ENCODE assay signal across 23 cellular contexts in genomic region chr3:10289785-10290355, GRCh38. TPM values are rescaled to one million over a fixed set of nuclear protein-coding genes. Genes with fewer than 3 reads are reported as not detected.
DNase-seq lines count a peak whose midpoint lies in the region; ATAC-seq and TF ChIP-seq lines count a peak whose summit lies in the region.
"Had no signal": no experiment of that assay in that cellular context is flagged by ENCODE, and none has a peak within 500 bp of the region (broad histone marks: within the 10 kb centered on the region; RNA-seq: fewer than 3 reads in every experiment).

No MANE protein-coding gene starts in this region.

- H3K4me3 ChIP-seq in upper lobe of right lung: no peak overlapping the region
- H3K4me3 ChIP-seq: esophagus muscularis mucosa, gastroesophageal sphincter, SJSA1 had no signal

- ATAC-seq in upper lobe of right lung: no peak
- ATAC-seq: effector memory CD8-positive, alpha-beta T cell; gastroesophageal sphincter had no signal

- peaks cover 28% of the 10 kb centered on the region for H3K36me3 ChIP-seq in upper lobe of right lung

- no peak overlapping the region for H3K27ac ChIP-seq in upper lobe of right lung
- H3K27ac ChIP-seq: brain microvascular endothelial cell, C4-2B, esophagus muscularis mucosa, gastroesophageal sphincter, SJSA1 had no signal

- CTCF ChIA-PET in activated naive CD4-positive, alpha-beta T cell treated with anti-CD3 and anti-CD28 coated beads, Interleukin-2, amount 10 ng/mL, durations not matched to agents 7 days and 5 days (lab: Charles Lee): interaction anchor here (0.6 kb wide), 1 partner anchor 76 kb away, joined by 4 read pairs; no protein-coding TSS in a partner anchor

- TF ChIP-seq CTCF in glutamatergic neuron (IDR thresholded peaks at IDR 0.05; ENCODE audit: partially characterized antibody, unreplicated experiment): no peak
- TF ChIP-seq CTCF in upper lobe of right lung (IDR thresholded peaks at IDR 0.05): no peak

- no peak overlapping the region for H3K27ac Mint-ChIP-seq in activated naive CD4-positive, alpha-beta T cell treated with anti-CD3 and anti-CD28 coated beads, Interleukin-2, amount 10 ng/mL, durations not matched to agents 7 days and 5 days
- no peak overlapping the region for H3K27ac Mint-ChIP-seq in glutamatergic neuron (ENCODE audit: unreplicated experiment)
- H3K27ac Mint-ChIP-seq: activated CD4-positive, alpha-beta T cell treated with anti-CD3 and anti-CD28 coated beads, Interleukin-2, amount 10 ng/mL, durations not matched to agents 7 days and 5 days had no signal

- H3K4me3 Mint-ChIP-seq in activated naive CD4-positive, alpha-beta T cell treated with anti-CD3 and anti-CD28 coated beads, Interleukin-2, amount 10 ng/mL, durations not matched to agents 7 days and 5 days: no peak overlapping the region
- no peak overlapping the region for H3K4me3 Mint-ChIP-seq in glutamatergic neuron (ENCODE audit: unreplicated experiment)
- H3K4me3 Mint-ChIP-seq: activated CD4-positive, alpha-beta T cell treated with anti-CD3 and anti-CD28 coated beads, Interleukin-2, amount 10 ng/mL, durations not matched to agents 7 days and 5 days; effector memory CD8-positive, alpha-beta T cell had no signal

- no peaks in the 10 kb centered on the region for H3K27me3 ChIP-seq in upper lobe of right lung
- H3K27me3 ChIP-seq: brain microvascular endothelial cell, esophagus muscularis mucosa, gastroesophageal sphincter, SJSA1 had no signal

- no peaks in the 10 kb centered on the region for H3K9me3 ChIP-seq in upper lobe of right lung
- H3K9me3 ChIP-seq: esophagus muscularis mucosa, gastroesophageal sphincter, SJSA1 had no signal

- H3K4me1 ChIP-seq in upper lobe of right lung: no peaks in the 10 kb centered on the region
- H3K4me1 ChIP-seq: gastroesophageal sphincter, SJSA1 had no signal

- DNase-seq in activated naive CD4-positive, alpha-beta T cell treated with anti-CD3 and anti-CD28 coated beads, Interleukin-2, amount 10 ng/mL, durations not matched to agents 7 days and 5 days: peak; percentile 13
- DNase-seq in activated naive CD4-positive, alpha-beta T cell treated with Interleukin-2 at 50 U/mL for 16 hours: no peak
- DNase-seq in NCI-H2171 treated with DMSO at 0.1 percent for 48 hours (lab: John Stamatoyannopoulos, UW) (peak; percentile 80), glutamatergic neuron (peak; percentile 37), upper lobe of right lung (peak; percentile 51), SHP77 (lab: John Stamatoyannopoulos, UW) (no peak), hippocampal formation (lab: John Stamatoyannopoulos, UW) (no peak), GOT3 (lab: John Stamatoyannopoulos, UW) (no peak)
- DNase-seq: activated CD4-positive, alpha-beta T cell treated with anti-CD3 and anti-CD28 coated beads, Interleukin-2, amount 10 ng/mL, durations not matched to agents 7 days and 5 days; brain microvascular endothelial cell; effector memory CD8-positive, alpha-beta T cell; Kasumi-1; NCI-H187 treated with DMSO at 0.1 percent for 48 hours; NCI-H446; occipital lobe; retina; trophoblast cell had no signal

- peaks cover 23% of the 10 kb centered on the region for H3K4me1 Mint-ChIP-seq in activated naive CD4-positive, alpha-beta T cell treated with anti-CD3 and anti-CD28 coated beads, Interleukin-2, amount 10 ng/mL, durations not matched to agents 7 days and 5 days
- peaks cover 6% of the 10 kb centered on the region for H3K4me1 Mint-ChIP-seq in glutamatergic neuron (ENCODE audit: low read depth, unreplicated experiment)

- H3K36me3 Mint-ChIP-seq in activated naive CD4-positive, alpha-beta T cell treated with anti-CD3 and anti-CD28 coated beads, Interleukin-2, amount 10 ng/mL, durations not matched to agents 7 days and 5 days: peaks cover 27% of the 10 kb centered on the region
- H3K36me3 Mint-ChIP-seq in glutamatergic neuron (ENCODE audit: unreplicated experiment): no peaks in the 10 kb centered on the region

- no peaks in the 10 kb centered on the region for H3K9me3 Mint-ChIP-seq in activated naive CD4-positive, alpha-beta T cell treated with anti-CD3 and anti-CD28 coated beads, Interleukin-2, amount 10 ng/mL, durations not matched to agents 7 days and 5 days
- peaks cover 4% of the 10 kb centered on the region for H3K9me3 Mint-ChIP-seq in glutamatergic neuron (ENCODE audit: unreplicated experiment)
- H3K9me3 Mint-ChIP-seq: activated CD4-positive, alpha-beta T cell treated with anti-CD3 and anti-CD28 coated beads, Interleukin-2, amount 10 ng/mL, durations not matched to agents 7 days and 5 days; effector memory CD8-positive, alpha-beta T cell had no signal

- H3K27me3 Mint-ChIP-seq in activated naive CD4-positive, alpha-beta T cell treated with anti-CD3 and anti-CD28 coated beads, Interleukin-2, amount 10 ng/mL, durations not matched to agents 7 days and 5 days: no peaks in the 10 kb centered on the region
- peaks cover 4% of the 10 kb centered on the region for H3K27me3 Mint-ChIP-seq in glutamatergic neuron (ENCODE audit: unreplicated experiment)
- H3K27me3 Mint-ChIP-seq: activated CD4-positive, alpha-beta T cell treated with anti-CD3 and anti-CD28 coated beads, Interleukin-2, amount 10 ng/mL, durations not matched to agents 7 days and 5 days; effector memory CD8-positive, alpha-beta T cell had no signal

- intact Hi-C loops in upper lobe of right lung (cut with DNase I): no loop called here

RNA-seq across cellular contexts. Expression of gene GHRL, which starts 2.9 kb away (rescaled TPM):
- total RNA-seq in glutamatergic neuron (ENCODE audit: unreplicated experiment) (0.64 TPM), upper lobe of right lung (2.2 TPM)
- total RNA-seq: G401, HT-29, occipital lobe had no signal

RNA-seq across cellular contexts. Expression of gene SEC13, which starts 31.0 kb away (rescaled TPM):
- 109 TPM for total RNA-seq in glutamatergic neuron (ENCODE audit: unreplicated experiment)
- total RNA-seq in upper lobe of right lung: 81.3 TPM

RNA-seq across cellular contexts. Expression of gene TATDN2, which starts 41.6 kb away (rescaled TPM):
- total RNA-seq in glutamatergic neuron (ENCODE audit: unreplicated experiment) (24.7 TPM), upper lobe of right lung (32.3 TPM)

Comparison
In these comparisons a context has a peak if more than half of its experiments do, and no peak if none do; other contexts are left out.
1. DNase-seq: peak in activated naive CD4-positive, alpha-beta T cell treated with anti-CD3 and anti-CD28 coated beads, Interleukin-2, amount 10 ng/mL, durations not matched to agents 7 days and 5 days (single experiment), NCI-H2171 treated with DMSO at 0.1 percent for 48 hours (single experiment), glutamatergic neuron (single experiment) and upper lobe of right lung (single experiment); none in activated naive CD4-positive, alpha-beta T cell treated with Interleukin-2 at 50 U/mL for 16 hours (single experiment), SHP77 (0 of 2), hippocampal formation (0 of 2) and GOT3 (single experiment).